33 cellular contexts compared by ENCODE assay signal in genomic region chr4:129839687-129840086, GRCh38.
DNase-seq lines count a peak whose midpoint lies in the region; ATAC-seq and TF ChIP-seq lines count a peak whose summit lies in the region.
"Had no signal": no experiment of that assay in that cellular context is flagged by ENCODE, and none has a peak within 500 bp of the region (broad histone marks: within the 10 kb centered on the region; RNA-seq: fewer than 3 reads in every experiment).

No MANE protein-coding gene starts in this region.

- DNase-seq in HT1080 (ENCODE audit: low read depth) (peak; percentile 13), SK-N-MC (ENCODE audit: low read depth, low spot score) (peak; percentile 12), epithelial cell of esophagus (ENCODE audit: low read depth) (peak; percentile 84), skeletal muscle cell (ENCODE audit: low read depth) (peak; percentile 45), Right ventricle myocardium superior (no peak), left lobe of liver (ENCODE audit: low spot score) (no peak), amygdala (lab: John Stamatoyannopoulos, UW) (no peak)
- DNase-seq: activated CD4-positive, alpha-beta T cell treated with anti-CD3 and anti-CD28 coated beads for 4 hours; activated effector memory CD4-positive, alpha-beta T cell treated with Interleukin-2 at 50 U/mL for 16 hours; activated T-cell treated with anti-CD3 and anti-CD28 coated beads, Interleukin-2, amount 50 U/mL, for 1 hour; aorta; dermis blood vessel endothelial cell; DMS153; endodermal cell; esophagus squamous epithelium; GDM1; hypothalamus; KG1; left colon; MG63; NCI-H1105 treated with DMSO at 0.1 percent for 48 hours; NCI-H187 treated with DMSO at 0.1 percent for 48 hours; NCI-H2227 treated with DMSO at 0.1 percent for 48 hours; NCI-H526; Peyer's patch; psoas muscle; T1000; transverse colon; WERI-Rb-1 had no signal

- no peaks in the 10 kb centered on the region for H3K9me3 ChIP-seq in SK-N-MC (ENCODE audit: low read depth, low read length)
- H3K9me3 ChIP-seq: BLaER1, esophagus squamous epithelium, MG63, Peyer's patch, psoas muscle, SJSA1 had no signal

- no peak overlapping the region for H3K9ac ChIP-seq in SK-N-MC (ENCODE audit: insufficient read length)
- H3K9ac ChIP-seq: BLaER1 had no signal

- H3K27ac ChIP-seq in SK-N-MC, result no peak overlapping the region
- H3K27ac ChIP-seq: BLaER1, esophagus squamous epithelium, Peyer's patch, psoas muscle, SJSA1, transverse colon, WERI-Rb-1 had no signal

- no peak for ATAC-seq in Right ventricle myocardium superior (ENCODE audit: poor library complexity)
- ATAC-seq in left lobe of liver, result no peak
- ATAC-seq: activated naive CD4-positive, alpha-beta T cell treated with anti-CD3 and anti-CD28 coated beads, Interleukin-2, amount 50 U/mL, for 72 hours; left colon; psoas muscle; stimulated activated memory B cell treated with anti-CD40 and anti-IgM and Interleukin-4, amounts not matched to agents 10 μg/mL and 1 μg/mL and 100 μg/mL, for 72 hours had no signal

- no peak overlapping the region for H3K4me3 ChIP-seq in SK-N-MC
- H3K4me3 ChIP-seq in epithelial cell of esophagus (ENCODE audit: low read length), result no peak overlapping the region
- no peak overlapping the region for H3K4me3 ChIP-seq in skeletal muscle cell (ENCODE audit: low read depth, low read length)
- H3K4me3 ChIP-seq: BLaER1, esophagus squamous epithelium, MG63, Peyer's patch, psoas muscle, SJSA1, transverse colon had no signal

- no peak for TF ChIP-seq CTCF in epithelial cell of esophagus (IDR thresholded peaks at IDR 0.05; ENCODE audit: insufficient read depth, low read depth, low read length, missing control alignments)

- intact Hi-C loops in Right ventricle myocardium superior (cut with DNase I), result no loop called here

- H3K36me3 ChIP-seq in SK-N-MC (ENCODE audit: insufficient read depth, low read length), result no peaks in the 10 kb centered on the region
- H3K36me3 ChIP-seq: BLaER1, esophagus squamous epithelium, MG63, Peyer's patch, SJSA1, transverse colon, WERI-Rb-1 had no signal

Comparison
In these comparisons a context has a peak if more than half of its experiments do, and no peak if none do; other contexts are left out.
1. DNase-seq: peak in HT1080 (single experiment), SK-N-MC (single experiment), epithelial cell of esophagus (single experiment) and skeletal muscle cell (single experiment); none in Right ventricle myocardium superior (single experiment), left lobe of liver (single experiment) and amygdala (0 of 56).